In genomic region chr14:97251423-97252155, GRCh38 we compare ENCODE assay signal across 1 cellular context.
TF ChIP-seq lines count a peak whose summit lies in the region.

No MANE protein-coding gene starts in this region.

TF ChIP-seq in GM12878, 131 proteins besides CTCF, POLR2A, EP300 and RAD21:
- no peak for TF ChIP-seq ZBTB33 (IDR thresholded peaks at IDR 0.05)
- TF ChIP-seq USF2 (IDR thresholded peaks at IDR 0.05; ENCODE audit: borderline replicate concordance, low read depth, low read length), result no peak
- no peak for TF ChIP-seq ZNF207 (IDR thresholded peaks at IDR 0.05; ENCODE audit: borderline replicate concordance)
- TF ChIP-seq RELA (IDR thresholded peaks at IDR 0.05; ENCODE audit: borderline replicate concordance, partially characterized antibody), result no peak
- peak; percentile 61 for TF ChIP-seq RUNX3 (IDR thresholded peaks at IDR 0.05; ENCODE audit: low read length)
